In genomic region chr10:77575271-77576006, GRCh38 we compare ENCODE assay signal across 23 cellular contexts.
"Had no signal": no experiment of that assay in that cellular context is flagged by ENCODE, and none has a peak within 500 bp of the region (broad histone marks: within the 10 kb centered on the region; RNA-seq: fewer than 3 reads in every experiment).

No MANE protein-coding gene starts in this region.

- H3K4me1 ChIP-seq: prostate gland, testis, upper lobe of right lung had no signal

- FAIRE-seq: bronchial epithelial cell, endometrium had no signal

- H3K27ac ChIP-seq: neutrophil, ovary, prostate gland, right atrium auricular region, testis, upper lobe of right lung had no signal

- ATAC-seq: natural killer cell treated with Interleukin-12 subunit alpha and Interleukin-12 subunit beta and Interleukin-15 and Interleukin-18, amount 100 ng/mL, for 72 hours; stimulated activated naive CD8-positive, alpha-beta T cell treated with anti-CD3 and anti-CD28 coated beads, Interleukin-15, amount 100 ng/mL, for 72 hours; T-helper 17 cell had no signal

- H3K9me3 ChIP-seq: neutrophil, ovary, prostate gland, right atrium auricular region, testis, upper lobe of right lung had no signal

- H3K4me3 ChIP-seq: ovary, prostate gland, right atrium auricular region, testis, upper lobe of right lung had no signal

- H3K36me3 ChIP-seq: neutrophil, ovary, prostate gland, right atrium auricular region, upper lobe of right lung had no signal

- DNase-seq: activated CD4-positive, alpha-beta T cell treated with anti-CD3 and anti-CD28 coated beads for 4 hours; activated CD4-positive, alpha-beta T cell treated with anti-CD3 and anti-CD28 coated beads, Interleukin-2, amount 50 U/mL, for 48 hours; activated CD4-positive, CD25-positive, alpha-beta regulatory T cell; activated CD8-positive, alpha-beta memory T cell treated with anti-CD3 and anti-CD28 coated beads, Interleukin-2, amount 50 U/mL, for 48 hours; activated naive CD4-positive, alpha-beta T cell treated with anti-CD3 and anti-CD28 coated beads for 36 hours; activated naive CD8-positive, alpha-beta T cell treated with anti-CD3 and anti-CD28 coated beads, Interleukin-2, amount 10 ng/mL, durations not matched to agents 7 days and 5 days; activated T-cell treated with anti-CD3 and anti-CD28 coated beads, Interleukin-2, amount 50 U/mL, for 48 hours; amniotic stem cell; effector CD4-positive, alpha-beta T cell; foreskin melanocyte; hypothalamus; midbrain; ovary; stimulated activated naive CD8-positive, alpha-beta T cell treated with anti-CD3 and anti-CD28 coated beads, Interleukin-15, amount 100 ng/mL, for 72 hours; T-helper 17 cell; testis; upper lobe of right lung had no signal

- H3K27me3 ChIP-seq: neutrophil, ovary, right atrium auricular region, testis, upper lobe of right lung had no signal
